Comparison of ENCODE assay signal across 8 cellular contexts in genomic region chr3:28349397-28350000, GRCh38. TPM values are rescaled to one million over a fixed set of nuclear protein-coding genes. Genes with fewer than 3 reads are reported as not detected.
DNase-seq lines count a peak whose midpoint lies in the region; ATAC-seq and TF ChIP-seq lines count a peak whose summit lies in the region.

No MANE protein-coding gene starts in this region.

- TF ChIP-seq POLR2A in body of pancreas (IDR thresholded peaks at IDR 0.05) = no peak
- TF ChIP-seq POLR2A in transverse colon (IDR thresholded peaks at IDR 0.05) = no peak

- peaks cover 11% of the 10 kb centered on the region for H3K9me3 Mint-ChIP-seq in activated T-cell treated with anti-CD3 and anti-CD28 coated beads, Interleukin-2, amount 50 U/mL, for 24 hours

- peak overlapping the region; percentile 92 for H3K4me3 Mint-ChIP-seq in activated T-cell treated with anti-CD3 and anti-CD28 coated beads, Interleukin-2, amount 50 U/mL, for 24 hours

- TF ChIP-seq CTCF in body of pancreas (IDR thresholded peaks at IDR 0.05) = peak in 1 of 7 experiments; percentile 10
- no peak for TF ChIP-seq CTCF in liver (IDR thresholded peaks at IDR 0.05; ENCODE audit: low read depth, low read length, missing input control)
- TF ChIP-seq CTCF in transverse colon (IDR thresholded peaks at IDR 0.05) = peak in 3 of 5 experiments; percentile 12 to 18 (median 15)

- intact Hi-C loops in body of pancreas (cut with DNase I) (no loop called here), transverse colon (cut with DNase I; ENCODE audit: low total_unique reads) (no loop called here)

- peaks cover 50% of the 10 kb centered on the region for H3K4me1 Mint-ChIP-seq in activated T-cell treated with anti-CD3 and anti-CD28 coated beads, Interleukin-2, amount 50 U/mL, for 24 hours (ENCODE audit: low read depth)

- H3K9ac ChIP-seq in liver (ENCODE audit: low read depth in 1 of 2, low read length in 2 of 2) = peak overlapping the region; percentile 49 to 92

- H3K27ac ChIP-seq in body of pancreas (peak overlapping the region; percentile 92 to 100 (median 100)), liver (ENCODE audit: low read depth in 1 of 2, low read length in 2 of 2) (peak overlapping the region; percentile 98 to 100), transverse colon (peak overlapping the region; percentile 98 to 100 (median 98))

- H3K4me3 ChIP-seq in body of pancreas (peak overlapping the region; percentile 62 to 78), liver (ENCODE audit: low read depth in 1 of 3, low read length in 3 of 3) (peak overlapping the region; percentile 48 to 87 (median 83)), transverse colon (peak overlapping the region; percentile 70 to 98 (median 86))

- no peaks in the 10 kb centered on the region for H3K36me3 ChIP-seq in body of pancreas (replicated peaks in 1 of 2; ENCODE audit: insufficient read depth in 1 of 2, low read depth in 2 of 2)
- peaks cover 0 to 8% (median 0%) of the 10 kb centered on the region in 4 donors for H3K36me3 ChIP-seq in liver (ENCODE audit: control insufficient read depth in 4 of 4, insufficient read depth in 3 of 4, low read depth in 1 of 4, low read length in 3 of 4)
- H3K36me3 ChIP-seq in transverse colon = peaks cover 0 to 15% (median under 1%) of the 10 kb centered on the region in 4 donors

- DNase-seq in activated T-cell treated with anti-CD3 and anti-CD28 coated beads, Interleukin-2, amount 50 U/mL, for 24 hours = no peak
- DNase-seq in activated T-cell treated with anti-CD3 and anti-CD28 coated beads for 4 hours = no peak
- DNase-seq in NCI-H1105 (lab: John Stamatoyannopoulos, UW) = peak; percentile 67
- DNase-seq in body of pancreas = no peak
- DNase-seq in transverse colon = no peak
- no peak for DNase-seq in NK-92 (lab: John Stamatoyannopoulos, UW; ENCODE audit: unreplicated experiment)

- TF ChIP-seq RAD21 in liver (IDR thresholded peaks at IDR 0.05) = no peak

- 6 to 10% methylated on average over 16 of the region's 16 CpGs for WGBS in body of pancreas, 2 donors
- 13% methylated on average over 16 of the region's 16 CpGs for WGBS in liver
- WGBS in transverse colon (ENCODE audit: low coverage in 1 of 2), 2 donors = 21 to 38% methylated on average over 10 to 16 of the region's 16 CpGs

- H3K4me1 ChIP-seq in body of pancreas = peaks cover 25% of the 10 kb centered on the region
- peaks cover 3 to 28% (median 5%) of the 10 kb centered on the region in 4 donors for H3K4me1 ChIP-seq in liver (ENCODE audit: control insufficient read depth in 4 of 4, insufficient read depth in 4 of 4, low read length in 3 of 4)
- peaks cover 14 to 44% (median 25%) of the 10 kb centered on the region in 4 donors for H3K4me1 ChIP-seq in transverse colon

- no peaks in the 10 kb centered on the region for H3K27me3 Mint-ChIP-seq in activated T-cell treated with anti-CD3 and anti-CD28 coated beads, Interleukin-2, amount 50 U/mL, for 24 hours

- H3K27me3 ChIP-seq in body of pancreas (no peaks in the 10 kb centered on the region), liver (ENCODE audit: control insufficient read depth in 4 of 4, insufficient read depth in 4 of 4, low read length in 3 of 4) (no peaks in the 10 kb centered on the region), transverse colon (no peaks in the 10 kb centered on the region)

- H3K9me3 ChIP-seq in body of pancreas = no peaks in the 10 kb centered on the region
- H3K9me3 ChIP-seq in liver (ENCODE audit: control insufficient read depth in 4 of 4, low read length in 3 of 4) = peaks cover 1 to 15% (median 5%) of the 10 kb centered on the region in 4 donors
- H3K9me3 ChIP-seq in transverse colon = peaks cover 12 to 21% of the 10 kb centered on the region in 2 donors

- H3K36me3 Mint-ChIP-seq in activated T-cell treated with anti-CD3 and anti-CD28 coated beads, Interleukin-2, amount 50 U/mL, for 24 hours (ENCODE audit: low read depth) = peaks cover 47% of the 10 kb centered on the region

- ATAC-seq in body of pancreas = peak; percentile 49
- no peak for ATAC-seq in HG02588 (IDR thresholded peaks at IDR 0.05; ENCODE audit: unreplicated experiment)

- no peak for TF ChIP-seq EP300 in transverse colon (IDR thresholded peaks at IDR 0.05; ENCODE audit: low read depth)

- peak overlapping the region; percentile 97 for H3K27ac Mint-ChIP-seq in activated T-cell treated with anti-CD3 and anti-CD28 coated beads, Interleukin-2, amount 50 U/mL, for 24 hours

- in situ Hi-C loops in transverse colon (cut with MboI; ENCODE audit: low pct_ligation_motif_present in 1 of 4, low pct_unique_long_range_greater_than_20kb in 1 of 4, low sequenced_read_pairs in 3 of 4) = loop anchor here in 2 of 4 donors (25.0 kb wide), 1 partner anchor 1037 kb away; no protein-coding TSS in a partner anchor

TF ChIP-seq in liver, 16 proteins besides CTCF, POLR2A, EP300 and RAD21:
- TF ChIP-seq EGR1 (IDR thresholded peaks at IDR 0.05; ENCODE audit: low read depth in 2 of 2) (no peak), MAX (IDR thresholded peaks at IDR 0.05) (no peak)

RNA-seq across cellular contexts. Expression of gene AZI2, which starts 0.9 kb away (rescaled TPM):
- total RNA-seq in body of pancreas (10 to 100 TPM; 31.3 to 31.6 TPM), liver (10 to 100 TPM; 22.8 to 30.4 TPM), transverse colon (100 to 1,000 TPM in 1 of 4 donors, 10 to 100 TPM in 3; 31.0 to 119 (median 65.0) TPM)
- 10 to 100 TPM; 17.1 to 21.7 TPM for polyA plus RNA-seq in liver

RNA-seq across cellular contexts. Expression of gene ZCWPW2, which starts 1.0 kb away (rescaled TPM):
- 1 to 10 TPM in 1 of 2 donors, not detected in 1; 1.3 TPM for total RNA-seq in body of pancreas
- total RNA-seq in liver = under 1 TPM; 0.17 to 0.23 TPM
- polyA plus RNA-seq in liver = under 1 TPM; 0.15 to 0.16 TPM
- under 1 TPM in 2 of 4 donors, not detected in 2; 0.41 to 0.79 TPM for total RNA-seq in transverse colon
